ENCODE assay signal across 19 cellular contexts in the genomic region with DNA sequence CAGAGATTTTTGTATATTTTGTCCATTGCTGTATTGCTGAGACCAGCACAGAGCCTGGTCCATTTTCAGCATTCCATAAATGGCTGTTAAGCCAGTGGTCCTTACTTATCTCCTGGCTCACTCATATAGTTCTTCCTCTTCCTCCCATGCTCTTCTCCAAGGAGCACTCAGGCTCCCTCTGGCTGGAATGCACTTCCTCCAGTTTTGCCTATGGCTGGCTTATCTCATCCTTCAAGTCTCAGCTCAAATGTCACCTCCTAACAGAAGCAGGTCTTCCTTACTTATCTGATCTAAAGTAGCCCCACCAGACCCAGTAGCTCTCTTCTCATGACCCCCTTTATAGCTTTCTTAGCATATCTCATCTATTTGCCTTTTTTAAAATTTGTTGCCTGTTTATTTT.
DNase-seq lines count a peak whose midpoint lies in the region; ATAC-seq and TF ChIP-seq lines count a peak whose summit lies in the region.
"Had no signal": no experiment of that assay in that cellular context is flagged by ENCODE, and none has a peak within 500 bp of the region (broad histone marks: within the 10 kb centered on the region; RNA-seq: fewer than 3 reads in every experiment).

No MANE protein-coding gene starts in this region.

- H3K36me3 ChIP-seq in cardiac muscle cell: no peaks in the 10 kb centered on the region
- no peaks in the 10 kb centered on the region for H3K36me3 ChIP-seq in SJCRH30
- H3K36me3 ChIP-seq: BLaER1 had no signal

- H3K4me3 ChIP-seq in cardiac muscle cell: no peak overlapping the region
- H3K4me3 ChIP-seq in SJCRH30: no peak overlapping the region
- H3K4me3 ChIP-seq: BLaER1, GM23338 had no signal

- no peaks in the 10 kb centered on the region for H3K4me1 Mint-ChIP-seq in stimulated activated memory B cell treated with anti-CD40 and anti-IgM and Interleukin-4, amounts not matched to agents 10 μg/mL and 1 μg/mL and 100 μg/mL, for 72 hours
- H3K4me1 Mint-ChIP-seq: B cell; CD4-positive, CD25-positive, alpha-beta regulatory T cell; GM23338 had no signal

- H3K9me3 ChIP-seq in cardiac muscle cell (ENCODE audit: low read depth) (no peaks in the 10 kb centered on the region), SJCRH30 (replicated peaks) (no peaks in the 10 kb centered on the region)
- H3K9me3 ChIP-seq: BLaER1, Caco-2 had no signal

- intact Hi-C loops in cardiac septum (cut with DNase I): no loop called here

- no peak for TF ChIP-seq CTCF in cardiac muscle cell (IDR thresholded peaks at IDR 0.05; ENCODE audit: low read depth, low read length)

- H3K36me3 Mint-ChIP-seq in stimulated activated memory B cell treated with anti-CD40 and anti-IgM and Interleukin-4, amounts not matched to agents 10 μg/mL and 1 μg/mL and 100 μg/mL, for 72 hours: no peaks in the 10 kb centered on the region
- H3K36me3 Mint-ChIP-seq: CD4-positive, CD25-positive, alpha-beta regulatory T cell; CD8-positive, alpha-beta T cell had no signal

- H3K27me3 ChIP-seq in cardiac muscle cell: no peaks in the 10 kb centered on the region
- H3K27me3 ChIP-seq in SJCRH30: no peaks in the 10 kb centered on the region
- H3K27me3 ChIP-seq: BLaER1 had no signal

- peaks cover 29% of the 10 kb centered on the region for H3K27me3 Mint-ChIP-seq in stimulated activated memory B cell treated with anti-CD40 and anti-IgM and Interleukin-4, amounts not matched to agents 10 μg/mL and 1 μg/mL and 100 μg/mL, for 72 hours
- H3K27me3 Mint-ChIP-seq: CD4-positive, CD25-positive, alpha-beta regulatory T cell had no signal

- H3K4me1 ChIP-seq in cardiac muscle cell (ENCODE audit: low read depth) (peaks cover 21% of the 10 kb centered on the region), SJCRH30 (peaks cover 10% of the 10 kb centered on the region; the same call in 1 of the 2 replicates)
- H3K4me1 ChIP-seq: BLaER1, Caco-2 had no signal

- no peak overlapping the region for H3K4me3 Mint-ChIP-seq in stimulated activated memory B cell treated with anti-CD40 and anti-IgM and Interleukin-4, amounts not matched to agents 10 μg/mL and 1 μg/mL and 100 μg/mL, for 72 hours
- H3K4me3 Mint-ChIP-seq: B cell; CD4-positive, CD25-positive, alpha-beta regulatory T cell; CD8-positive, alpha-beta T cell; GM23338; H9 had no signal

- peak; percentile 16 for ATAC-seq in stimulated activated memory B cell treated with anti-CD40 and anti-IgM and Interleukin-4, amounts not matched to agents 10 μg/mL and 1 μg/mL and 100 μg/mL, for 72 hours
- no peak for ATAC-seq in GM21825 (IDR thresholded peaks at IDR 0.05; ENCODE audit: unreplicated experiment)
- ATAC-seq: CD8-positive, alpha-beta T cell; GM23338; HCT116 had no signal

- no peak overlapping the region for H3K27ac Mint-ChIP-seq in stimulated activated memory B cell treated with anti-CD40 and anti-IgM and Interleukin-4, amounts not matched to agents 10 μg/mL and 1 μg/mL and 100 μg/mL, for 72 hours
- H3K27ac Mint-ChIP-seq: B cell; CD4-positive, CD25-positive, alpha-beta regulatory T cell; CD8-positive, alpha-beta T cell; GM23338 had no signal

- no peak for DNase-seq in cardiac muscle cell (ENCODE audit: low read depth in 1 of 2, low spot score in 1 of 2)
- no peak for DNase-seq in cardiac septum (ENCODE audit: low spot score)
- peak; percentile 38 for DNase-seq in SK-N-DZ (ENCODE audit: low spot score)
- peak; percentile 80 for DNase-seq in islet precursor cell
- DNase-seq in SJCRH30: no peak
- DNase-seq in activated effector memory CD4-positive, alpha-beta T cell treated with anti-CD3 and anti-CD28 coated beads, Interleukin-2, amount 50 U/mL, for 16 hours: no peak
- DNase-seq: Caco-2; CD4-positive, CD25-positive, alpha-beta regulatory T cell; CD8-positive, alpha-beta T cell; DMS53; DMS79 treated with DMSO at 0.1 percent for 48 hours; H9 had no signal

- no peaks in the 10 kb centered on the region for H3K9me3 Mint-ChIP-seq in stimulated activated memory B cell treated with anti-CD40 and anti-IgM and Interleukin-4, amounts not matched to agents 10 μg/mL and 1 μg/mL and 100 μg/mL, for 72 hours
- H3K9me3 Mint-ChIP-seq: GM23338, H9 had no signal

- H3K27ac ChIP-seq in cardiac muscle cell: peak overlapping the region; percentile 3
- H3K27ac ChIP-seq in SJCRH30: no peak overlapping the region
- H3K27ac ChIP-seq: BLaER1, C4-2B had no signal

Comparison
In these comparisons a context has a peak if more than half of its experiments do, and no peak if none do; other contexts are left out.
1. DNase-seq: peak in SK-N-DZ (single experiment) and islet precursor cell (single experiment); none in cardiac muscle cell (0 of 2), cardiac septum (single experiment), SJCRH30 (0 of 2) and activated effector memory CD4-positive, alpha-beta T cell treated with anti-CD3 and anti-CD28 coated beads, Interleukin-2, amount 50 U/mL, for 16 hours (single experiment).